ENCODE assay signal across 8 cellular contexts in the genomic region with DNA sequence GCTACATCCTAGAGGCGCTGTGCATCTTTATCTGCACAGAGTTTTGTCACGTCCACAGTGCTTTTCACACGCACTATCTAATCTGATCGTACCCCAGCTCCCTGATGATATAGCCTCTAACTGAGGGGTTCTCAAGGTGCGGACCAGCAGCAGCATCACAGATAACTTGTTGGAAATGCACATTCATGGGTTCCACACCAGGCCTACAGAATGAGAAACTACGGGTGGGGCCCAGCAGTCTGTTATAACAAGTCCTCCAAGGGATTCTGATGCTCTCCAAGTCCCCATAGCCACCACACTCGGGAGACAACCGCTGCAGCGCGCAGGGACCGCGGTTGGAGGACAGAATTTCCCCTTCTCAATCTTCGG. TPM values are rescaled to one million over a fixed set of nuclear protein-coding genes. Genes with fewer than 3 reads are reported as not detected.
DNase-seq lines count a peak whose midpoint lies in the region; ATAC-seq and TF ChIP-seq lines count a peak whose summit lies in the region.

No MANE protein-coding gene starts in this region.

- POLR2A ChIA-PET in A673 (lab: Charles Lee; ENCODE audit: low non-redundant PET) = interaction anchor here (0.6 kb wide), 1 partner anchor 1506 kb away, joined by 5 read pairs; no protein-coding TSS in a partner anchor

- intact Hi-C loops in A673 (cut with micrococcal nuclease; ENCODE audit: unreplicated experiment) = loop anchor here (2.0 to 10.0 kb wide), 4 partner anchors 52 to 854 kb away; partner anchors contain the start of genes CFLAR, MAIP1 and TYW5

- TSS peak; percentile 84 for BruUV-seq in A673 (replicated peaks; lab: Mats Ljungman, UMichigan)

- CTCF ChIA-PET in A673 (lab: Charles Lee) = no interaction called here

- H3K27me3 ChIP-seq in A673 (replicated peaks; ENCODE audit: insufficient read depth, low read depth, low read length, poor library complexity) (no peaks in the 10 kb centered on the region), mucosa of rectum (ENCODE audit: control insufficient read depth in 2 of 2, insufficient read depth in 2 of 2, low read length in 2 of 2) (no peaks in the 10 kb centered on the region)

- H3K9ac ChIP-seq in mucosa of rectum (ENCODE audit: low read depth in 1 of 2, low read length in 2 of 2) = peak overlapping the region; percentile 79 to 94

- H3K36me3 ChIP-seq in A673 (ENCODE audit: insufficient read depth, low read length, poor library complexity, severe bottlenecking) (peaks cover 31% of the 10 kb centered on the region), mucosa of rectum (ENCODE audit: control insufficient read depth in 2 of 2, insufficient read depth in 2 of 2, low read length in 2 of 2) (peaks cover 20 to 21% of the 10 kb centered on the region in 2 donors)

- DNase-seq in A673 (ENCODE audit: low spot score) (no peak), caudate nucleus (lab: John Stamatoyannopoulos, UW) (peak in 1 of 61 donors; percentile 52), DMS153 treated with DMSO at 0.1 percent for 48 hours (lab: John Stamatoyannopoulos, UW; ENCODE audit: unreplicated experiment) (no peak), pons (ENCODE audit: low spot score) (no peak), NOMO-1 treated with DMSO at 0.1 percent for 48 hours (lab: John Stamatoyannopoulos, UW; ENCODE audit: unreplicated experiment) (no peak)
- DNase-seq in Jurkat, Clone E6-1 (ENCODE audit: low read depth, low spot score) = no peak

- H3K27ac ChIP-seq in A673 (ENCODE audit: low read depth, low read length, poor library complexity, severe bottlenecking) (peak overlapping the region; percentile 99), caudate nucleus (ENCODE audit: low read depth, low read length) (peak overlapping the region; percentile 100), mucosa of rectum (ENCODE audit: low read depth in 2 of 2, low read length in 2 of 2) (peak overlapping the region; percentile 98)

- H3K4me3 ChIP-seq in A673 (ENCODE audit: low read depth, low read length, poor library complexity, severe bottlenecking) (peak overlapping the region; percentile 95), mucosa of rectum (ENCODE audit: low read length in 2 of 2) (peak overlapping the region; percentile 80 to 82)
- peak overlapping the region; percentile 48 for H3K4me3 ChIP-seq in Jurkat, Clone E6-1 (ENCODE audit: low read length)

- H3K4me1 ChIP-seq in A673 (ENCODE audit: insufficient read depth, low read length, poor library complexity, severe bottlenecking) = peaks cover 29% of the 10 kb centered on the region
- H3K4me1 ChIP-seq in mucosa of rectum (ENCODE audit: control insufficient read depth in 2 of 2, insufficient read depth in 2 of 2, low read length in 2 of 2) = peaks cover 19 to 21% of the 10 kb centered on the region in 2 donors

- no peak for ATAC-seq in HG02981 (IDR thresholded peaks at IDR 0.05; ENCODE audit: unreplicated experiment)

- no peaks in the 10 kb centered on the region for H3K9me3 ChIP-seq in A673 (ENCODE audit: low read depth, low read length, poor library complexity, severe bottlenecking)
- H3K9me3 ChIP-seq in mucosa of rectum (ENCODE audit: control insufficient read depth in 2 of 2, low read length in 2 of 2) = no peaks in the 10 kb centered on the region

- no peak for TF ChIP-seq CTCF in A673 (conservative IDR thresholded peaks at IDR 0.05; ENCODE audit: low read depth, low read length)

RNA-seq across cellular contexts. Expression of gene BZW1, which starts 0.8 kb away (rescaled TPM):
- 321 and 396 TPM in 2 replicates for total RNA-seq in A673 (2021)
- 370 TPM for polyA plus RNA-seq in Jurkat, Clone E6-1 (2012; ENCODE audit: insufficient read depth, insufficient read length)

RNA-seq across cellular contexts. Expression of gene CLK1, which starts 53.5 kb away (rescaled TPM):
- total RNA-seq in A673 (2021) = 69.6 and 73.3 TPM in 2 replicates
- 55.3 TPM for polyA plus RNA-seq in Jurkat, Clone E6-1 (2012; ENCODE audit: insufficient read depth, insufficient read length)
